In genomic region chr13:75236774-75237173, GRCh38 we compare ENCODE assay signal across 22 cellular contexts.
A peak's percentile ranks its signal among the peaks of the same experiment; 100 is the strongest.
DNase-seq lines count a peak whose midpoint lies in the region; ATAC-seq and TF ChIP-seq lines count a peak whose summit lies in the region.
"Had no signal": no experiment of that assay in that cellular context is flagged by ENCODE, and none has a peak within 500 bp of the region (broad histone marks: within the 10 kb centered on the region; RNA-seq: fewer than 3 reads in every experiment).

No MANE protein-coding gene starts in this region.

- H3K4me3 ChIP-seq in epithelial cell of esophagus (ENCODE audit: low read length), result no peak overlapping the region
- H3K4me3 ChIP-seq: HAP-1, SJSA1 had no signal

- intact Hi-C loops in Right ventricle myocardium inferior (cut with DNase I), result no loop called here

- no peak for TF ChIP-seq CTCF in epithelial cell of esophagus (IDR thresholded peaks at IDR 0.05; ENCODE audit: insufficient read depth, low read depth, low read length, missing control alignments)

- ATAC-seq in SK-N-SH treated with all-trans-retinoic acid at 6 μM for 48 hours (peak; percentile 70), Right ventricle myocardium inferior (no peak), HG03521 (IDR thresholded peaks at IDR 0.05; ENCODE audit: unreplicated experiment) (no peak)
- ATAC-seq: CD8-positive, alpha-beta T cell; Panc1 had no signal

- peak; percentile 35 for DNase-seq in A172 (ENCODE audit: low spot score)
- peak; percentile 35 for DNase-seq in HT-29 (ENCODE audit: low spot score)
- DNase-seq in epithelial cell of esophagus (ENCODE audit: low read depth), result peak; percentile 54
- DNase-seq in Right ventricle myocardium inferior (ENCODE audit: missing footprints), result no peak
- no peak for DNase-seq in UCSD-AML1 (lab: John Stamatoyannopoulos, UW; ENCODE audit: unreplicated experiment)
- no peak for DNase-seq in NCI-H526 (lab: John Stamatoyannopoulos, UW)
- DNase-seq: 8988T; AML-193; C1 segment of cervical spinal cord; CD8-positive, alpha-beta T cell; DMS53; NCI-H1417; NCI-H187 treated with DMSO at 0.1 percent for 48 hours; NCI-H2227 treated with DMSO at 0.1 percent for 48 hours; NCI-H510A treated with DMSO at 0.1 percent for 48 hours; NCI-H774; NK-92 treated with Interleukin-12 subunit alpha and Interleukin-12 subunit beta, amount 100 ng/mL, for 24 hours had no signal

TF ChIP-seq in SK-N-SH treated with all-trans-retinoic acid at 6 μM for 48 hours, 23 proteins besides CTCF, POLR2A, EP300 and RAD21:
- TF ChIP-seq PPARA (CRISPR knock-in tag; IDR thresholded peaks at IDR 0.05; ENCODE audit: borderline replicate concordance) (no peak), ZFP3 (CRISPR knock-in tag; IDR thresholded peaks at IDR 0.05) (0 out of 2 replicates have a peak, but pooled peaks have one; percentile 31)

Comparison
In these comparisons a context has a peak if more than half of its experiments do, and no peak if none do; other contexts are left out.
1. DNase-seq: peak in A172 (single experiment), HT-29 (single experiment) and epithelial cell of esophagus (single experiment); none in Right ventricle myocardium inferior (single experiment), UCSD-AML1 (single experiment) and NCI-H526 (0 of 2).